ENCODE assay signal across 12 cellular contexts in genomic region chr14:32508281-32508680, GRCh38.
A peak's percentile ranks its signal among the peaks of the same experiment; 100 is the strongest.
DNase-seq lines count a peak whose midpoint lies in the region; ATAC-seq and TF ChIP-seq lines count a peak whose summit lies in the region.
"Had no signal": no experiment of that assay in that cellular context is flagged by ENCODE, and none has a peak within 500 bp of the region (broad histone marks: within the 10 kb centered on the region; RNA-seq: fewer than 3 reads in every experiment).

No MANE protein-coding gene starts in this region.

- DNase-seq in AG10803 (ENCODE audit: low read depth) = peak; percentile 91
- DNase-seq in SJCRH30 = peak in 1 of 2 experiments; percentile 31
- no peak for DNase-seq in epithelial cell of prostate (ENCODE audit: low read depth, low spot score)
- no peak for DNase-seq in osteoblast (ENCODE audit: insufficient read length, low spot score, missing footprints)
- no peak for DNase-seq in omental fat pad (ENCODE audit: low spot score)
- DNase-seq in HuH-7 (ENCODE audit: low spot score) = no peak
- DNase-seq: activated naive CD8-positive, alpha-beta T cell treated with anti-CD3 and anti-CD28 coated beads, Interleukin-2, amount 10 ng/mL, durations not matched to agents 7 days and 5 days; stimulated activated CD4-positive, alpha-beta T cell treated with anti-CD3 and anti-CD28 coated beads, Interleukin-12 subunit alpha, Interleukin-12 subunit beta, amount 100 ng/mL, for 4 hours had no signal

- H3K36me3 ChIP-seq in SJCRH30 = no peaks in the 10 kb centered on the region
- H3K36me3 ChIP-seq in osteoblast (ENCODE audit: insufficient read depth, low read length) = no peaks in the 10 kb centered on the region
- H3K36me3 ChIP-seq: BLaER1 had no signal

- H3K4me3 ChIP-seq in AG10803 (ENCODE audit: low read length) (no peak overlapping the region), SJCRH30 (no peak overlapping the region), osteoblast (ENCODE audit: insufficient read depth, low read length) (no peak overlapping the region)
- H3K4me3 ChIP-seq: BLaER1 had no signal

- H4K20me1 ChIP-seq in osteoblast (ENCODE audit: insufficient read depth, low read length) = no peaks in the 10 kb centered on the region
- H4K20me1 ChIP-seq: BLaER1 had no signal

- H3K4me2 ChIP-seq in osteoblast (ENCODE audit: insufficient read depth, low read length) = no peak overlapping the region
- H3K4me2 ChIP-seq: BLaER1, KMS-11 had no signal

- H3K27me3 ChIP-seq in SJCRH30 = no peaks in the 10 kb centered on the region
- no peaks in the 10 kb centered on the region for H3K27me3 ChIP-seq in osteoblast (ENCODE audit: insufficient read depth, low read length)
- H3K27me3 ChIP-seq: BLaER1 had no signal

- peaks cover 44% of the 10 kb centered on the region for H3K4me1 ChIP-seq in SJCRH30
- peaks cover 43% of the 10 kb centered on the region for H3K4me1 ChIP-seq in osteoblast (ENCODE audit: insufficient read depth, low read length)
- H3K4me1 ChIP-seq: BLaER1 had no signal

- no peaks in the 10 kb centered on the region for H3K79me2 ChIP-seq in osteoblast (ENCODE audit: insufficient read depth, low read length)

- TF ChIP-seq CTCF in AG10803 (conservative IDR thresholded peaks at IDR 0.05; ENCODE audit: low read length) (no peak), osteoblast (IDR thresholded peaks at IDR 0.05; ENCODE audit: extremely low read depth, low read depth, low read length) (no peak), omental fat pad (IDR thresholded peaks at IDR 0.05) (no peak)

- H3K9me3 ChIP-seq in SJCRH30 (replicated peaks) (no peaks in the 10 kb centered on the region), osteoblast (ENCODE audit: low read depth, low read length) (no peaks in the 10 kb centered on the region)
- H3K9me3 ChIP-seq: BLaER1 had no signal

- H3K27ac ChIP-seq in SJCRH30 (peak overlapping the region; percentile 58), epithelial cell of prostate (peak overlapping the region; percentile 99), osteoblast (ENCODE audit: low read depth, low read length) (peak overlapping the region; percentile 91)
- H3K27ac ChIP-seq: BLaER1, KMS-11 had no signal

- H2AFZ ChIP-seq in osteoblast (ENCODE audit: low read length) = peak overlapping the region; percentile 73

- ATAC-seq in GM18873 (IDR thresholded peaks at IDR 0.05; ENCODE audit: low FRiP score, unreplicated experiment) (no peak), GM21528 (IDR thresholded peaks at IDR 0.05; ENCODE audit: low FRiP score, unreplicated experiment) (no peak), omental fat pad (ENCODE audit: low FRiP score) (no peak)
